Comparison of ENCODE assay signal across 21 cellular contexts in genomic region chr10:78185693-78186055, GRCh38.
DNase-seq lines count a peak whose midpoint lies in the region; ATAC-seq and TF ChIP-seq lines count a peak whose summit lies in the region.
"Had no signal": no experiment of that assay in that cellular context is flagged by ENCODE, and none has a peak within 500 bp of the region (broad histone marks: within the 10 kb centered on the region; RNA-seq: fewer than 3 reads in every experiment).

No MANE protein-coding gene starts in this region.

- TF ChIP-seq CTCF in spleen (IDR thresholded peaks at IDR 0.05 in 8 of 11, conservative IDR thresholded peaks at IDR 0.05 in 3 of 11) = no peak

- no peak overlapping the region for H3K4me3 ChIP-seq in spleen
- H3K4me3 ChIP-seq: GM23248, smooth muscle cell, uterus had no signal

- H3K36me3 ChIP-seq in spleen = no peaks in the 10 kb centered on the region
- H3K36me3 ChIP-seq: uterus had no signal

- peak overlapping the region in 2 of 8 donors; percentile 54 to 57 for H3K27ac ChIP-seq in spleen
- H3K27ac ChIP-seq: GM23248, parathyroid adenoma, uterus had no signal

- TF ChIP-seq POLR2A in spleen (IDR thresholded peaks at IDR 0.05) = no peak

- peaks cover 4 to 16% (median 8%) of the 10 kb centered on the region in 6 donors for H3K4me1 ChIP-seq in spleen
- H3K4me1 ChIP-seq: parathyroid adenoma, uterus had no signal

- 49 to 90% (median 81%) methylated on average over 2 of the region's 2 CpGs for WGBS in spleen, 5 donors

- DNase-seq in NCI-H2196 (lab: John Stamatoyannopoulos, UW; ENCODE audit: unreplicated experiment) (peak; percentile 4), NCI-H2196 treated with DMSO at 0.1 percent for 48 hours (lab: John Stamatoyannopoulos, UW; ENCODE audit: unreplicated experiment) (no peak), dermis blood vessel endothelial cell (peak; percentile 19), left lobe of liver (ENCODE audit: low spot score) (no peak), spleen (peak; percentile 78), HUDEP-2 (lab: John Stamatoyannopoulos, UW; ENCODE audit: unreplicated experiment in 76 of 76) (no peak), SKM-1 (lab: John Stamatoyannopoulos, UW; ENCODE audit: unreplicated experiment) (no peak)
- DNase-seq: activated CD4-positive, alpha-beta T cell treated with anti-CD3 and anti-CD28 coated beads for 48 hours; activated naive CD8-positive, alpha-beta T cell treated with anti-CD3 and anti-CD28 coated beads, Interleukin-2, amount 50 U/mL, for 24 hours; glutamatergic neuron; Karpas-422; naive thymus-derived CD8-positive, alpha-beta T cell; NCI-H1105 treated with DMSO at 0.1 percent for 48 hours; NCI-H2171 treated with DMSO at 0.1 percent for 48 hours; NK-92 treated with Interleukin-12 subunit alpha and Interleukin-12 subunit beta, amount 100 ng/mL, for 24 hours; stimulated activated CD4-positive, alpha-beta T cell treated with anti-CD3 and anti-CD28 coated beads, Interleukin-4, amount 100 ng/mL, for 4 hours had no signal

- intact Hi-C loops in spleen (cut with DNase I; ENCODE audit: low total_unique reads) = no loop called here

- no peaks in the 10 kb centered on the region for H3K9me3 ChIP-seq in spleen
- H3K9me3 ChIP-seq: uterus had no signal

- ATAC-seq in left lobe of liver (peak; percentile 59), HG03097 (IDR thresholded peaks at IDR 0.05; ENCODE audit: low FRiP score, unreplicated experiment) (no peak)
- ATAC-seq: activated naive CD8-positive, alpha-beta T cell treated with anti-CD3 and anti-CD28 coated beads, Interleukin-2, amount 50 U/mL, for 24 hours; naive thymus-derived CD8-positive, alpha-beta T cell had no signal

- no peaks in the 10 kb centered on the region for H3K27me3 ChIP-seq in spleen (replicated peaks in 1 of 7)
- H3K27me3 ChIP-seq: uterus had no signal

Comparison
In these comparisons a context has a peak if more than half of its experiments do, and no peak if none do; other contexts are left out.
1. DNase-seq: peak in NCI-H2196 (single experiment), dermis blood vessel endothelial cell (single experiment) and spleen (single experiment); none in NCI-H2196 treated with DMSO at 0.1 percent for 48 hours (single experiment), left lobe of liver (single experiment), HUDEP-2 (0 of 76) and SKM-1 (single experiment).